In genomic region chr16:83011101-83011720, GRCh38 we compare ENCODE assay signal across 14 cellular contexts.
"Had no signal": no experiment of that assay in that cellular context is flagged by ENCODE, and none has a peak within 500 bp of the region (broad histone marks: within the 10 kb centered on the region; RNA-seq: fewer than 3 reads in every experiment).

No MANE protein-coding gene starts in this region.

- H3K9me3 Mint-ChIP-seq: activated CD4-positive, alpha-beta T cell treated with anti-CD3 and anti-CD28 coated beads, Interleukin-2, amount 10 ng/mL, durations not matched to agents 7 days and 5 days had no signal

- H3K27ac ChIP-seq: hepatocyte, left ventricle myocardium inferior, parathyroid adenoma, tibial nerve, uterus had no signal

- H3K4me1 ChIP-seq: parathyroid adenoma, uterus had no signal

- H3K79me2 ChIP-seq: hepatocyte, parathyroid adenoma had no signal

- H3K36me3 Mint-ChIP-seq: naive thymus-derived CD4-positive, alpha-beta T cell; stimulated activated naive B cell treated with anti-CD40 and anti-IgM and Interleukin-4, amounts not matched to agents 10 μg/mL and 1 μg/mL and 100 μg/mL, for 72 hours had no signal

- H2AFZ ChIP-seq: hepatocyte, parathyroid adenoma had no signal

- H3K9ac ChIP-seq: parathyroid adenoma had no signal

- H3K36me3 ChIP-seq: left ventricle myocardium inferior, tibial nerve, uterus had no signal

- H3K27me3 ChIP-seq: hepatocyte, tibial nerve, uterus had no signal

- H3K9me3 ChIP-seq: left ventricle myocardium inferior, mucosa of descending colon, tibial nerve, uterus had no signal

- DNase-seq: activated CD4-positive, alpha-beta T cell treated with anti-CD3 and anti-CD28 coated beads, Interleukin-2, amount 10 ng/mL, durations not matched to agents 7 days and 5 days; activated CD4-positive, CD25-positive, alpha-beta regulatory T cell; activated naive CD4-positive, alpha-beta T cell treated with Interleukin-2 at 50 U/mL for 16 hours; activated T-cell treated with anti-CD3 and anti-CD28 coated beads for 4 hours; erythroblast; islet precursor cell; left ventricle myocardium inferior; mucosa of descending colon; naive thymus-derived CD4-positive, alpha-beta T cell; stimulated activated naive B cell treated with anti-CD40 and anti-IgM and Interleukin-4, amounts not matched to agents 10 μg/mL and 1 μg/mL and 100 μg/mL, for 72 hours; uterus had no signal

- H3K4me1 Mint-ChIP-seq: activated CD4-positive, alpha-beta T cell treated with anti-CD3 and anti-CD28 coated beads, Interleukin-2, amount 10 ng/mL, durations not matched to agents 7 days and 5 days; stimulated activated naive B cell treated with anti-CD40 and anti-IgM and Interleukin-4, amounts not matched to agents 10 μg/mL and 1 μg/mL and 100 μg/mL, for 72 hours had no signal

- H3K4me3 Mint-ChIP-seq: activated CD4-positive, alpha-beta T cell treated with anti-CD3 and anti-CD28 coated beads, Interleukin-2, amount 10 ng/mL, durations not matched to agents 7 days and 5 days; naive thymus-derived CD4-positive, alpha-beta T cell; stimulated activated naive B cell treated with anti-CD40 and anti-IgM and Interleukin-4, amounts not matched to agents 10 μg/mL and 1 μg/mL and 100 μg/mL, for 72 hours had no signal

- H3K27me3 Mint-ChIP-seq: activated CD4-positive, alpha-beta T cell treated with anti-CD3 and anti-CD28 coated beads, Interleukin-2, amount 10 ng/mL, durations not matched to agents 7 days and 5 days had no signal

- H3K4me3 ChIP-seq: hepatocyte, left ventricle myocardium inferior, mucosa of descending colon, tibial nerve, uterus had no signal

- ATAC-seq: mucosa of descending colon; naive thymus-derived CD4-positive, alpha-beta T cell had no signal

- H3K4me2 ChIP-seq: hepatocyte had no signal

- H3K27ac Mint-ChIP-seq: activated CD4-positive, alpha-beta T cell treated with anti-CD3 and anti-CD28 coated beads, Interleukin-2, amount 10 ng/mL, durations not matched to agents 7 days and 5 days; naive thymus-derived CD4-positive, alpha-beta T cell; stimulated activated naive B cell treated with anti-CD40 and anti-IgM and Interleukin-4, amounts not matched to agents 10 μg/mL and 1 μg/mL and 100 μg/mL, for 72 hours had no signal
